In the genomic region with DNA sequence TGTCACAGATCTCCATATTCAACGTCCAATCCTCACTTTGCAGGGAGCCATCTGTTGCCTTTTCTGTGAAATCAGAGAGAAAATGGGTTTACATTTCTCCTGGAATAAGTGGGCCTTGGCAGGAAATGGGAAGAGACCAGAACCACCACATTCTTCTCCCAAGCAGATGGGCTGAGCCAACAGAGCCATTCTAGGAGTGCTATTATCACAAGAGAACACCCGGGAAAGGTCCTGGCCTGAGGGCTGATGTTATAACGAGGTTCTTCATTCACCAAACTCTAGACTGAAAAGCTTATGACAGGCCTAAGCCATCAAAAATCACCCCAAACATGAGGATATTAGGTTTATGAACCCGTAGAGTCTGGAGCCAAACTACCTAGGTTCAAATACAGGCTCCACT, we compare ENCODE assay signal across 18 cellular contexts.
DNase-seq lines count a peak whose midpoint lies in the region; ATAC-seq and TF ChIP-seq lines count a peak whose summit lies in the region.
"Had no signal": no experiment of that assay in that cellular context is flagged by ENCODE, and none has a peak within 500 bp of the region (broad histone marks: within the 10 kb centered on the region; RNA-seq: fewer than 3 reads in every experiment).

No MANE protein-coding gene starts in this region.

- no peaks in the 10 kb centered on the region for H3K27me3 Mint-ChIP-seq in nephron (ENCODE audit: low read depth)
- H3K27me3 Mint-ChIP-seq: B cell; CD4-positive, alpha-beta memory T cell; IgD-negative memory B cell had no signal

- peaks cover 18% of the 10 kb centered on the region for H3K36me3 Mint-ChIP-seq in nephron (ENCODE audit: low read depth)

- no peak for TF ChIP-seq POLR2A in thyroid gland (IDR thresholded peaks at IDR 0.05)

- no peak overlapping the region for H3K4me3 Mint-ChIP-seq in nephron
- H3K4me3 Mint-ChIP-seq: B cell; CD4-positive, alpha-beta memory T cell; H9; IgD-negative memory B cell had no signal

- peak; percentile 64 for DNase-seq in NCI-H1092 treated with DMSO at 0.1 percent for 48 hours (lab: John Stamatoyannopoulos, UW)
- DNase-seq in NCI-H1092 (lab: John Stamatoyannopoulos, UW), result no peak
- no peak for DNase-seq in WERI-Rb-1
- no peak for DNase-seq in thyroid gland
- no peak for DNase-seq in hippocampal formation (lab: John Stamatoyannopoulos, UW)
- DNase-seq: Calu3; CD4-positive, alpha-beta memory T cell; H9; NCI-H187; NCI-H446; NCI-H82; PC-3 had no signal

- H3K36me3 ChIP-seq in WERI-Rb-1 (no peaks in the 10 kb centered on the region), thyroid gland (no peaks in the 10 kb centered on the region)

- no peaks in the 10 kb centered on the region for H3K9me3 Mint-ChIP-seq in nephron
- H3K9me3 Mint-ChIP-seq: CD4-positive, alpha-beta memory T cell; IgD-negative memory B cell had no signal

- WGBS in thyroid gland, 2 donors, result 53 to 72% methylated on average over 4 of the region's 4 CpGs

- no peak for TF ChIP-seq CTCF in WERI-Rb-1 (IDR thresholded peaks at IDR 0.05; ENCODE audit: low read depth, low read length)
- no peak for TF ChIP-seq CTCF in nephron (IDR thresholded peaks at IDR 0.05; ENCODE audit: unreplicated experiment in 3 of 3)
- no peak for TF ChIP-seq CTCF in thyroid gland (IDR thresholded peaks at IDR 0.05)

- intact Hi-C loops in thyroid gland (cut with DNase I), result loop anchor here (10.0 kb wide), 1 partner anchor 67 kb away; the partner anchor contains the start of genes DRC3 and TOM1L2

- H3K4me3 ChIP-seq in WERI-Rb-1 (ENCODE audit: low read depth, low read length) (no peak overlapping the region), thyroid gland (replicated peaks in 1 of 3) (no peak overlapping the region)

- peaks cover 27% of the 10 kb centered on the region for H3K4me1 Mint-ChIP-seq in nephron
- H3K4me1 Mint-ChIP-seq: B cell, IgD-negative memory B cell had no signal

- H3K27ac Mint-ChIP-seq in nephron, result peak overlapping the region in 2 of 3 experiments; percentile 45 to 56
- H3K27ac Mint-ChIP-seq: B cell; CD4-positive, alpha-beta memory T cell; H9; IgD-negative memory B cell had no signal

- H3K27ac ChIP-seq in WERI-Rb-1, result peak overlapping the region; percentile 37; the same call in 1 of the 2 replicates
- peak overlapping the region; percentile 38 to 60 (median 54) for H3K27ac ChIP-seq in thyroid gland
- H3K27ac ChIP-seq: 22Rv1 had no signal

- H3K4me1 ChIP-seq in thyroid gland, result peaks cover 31 to 43% of the 10 kb centered on the region in 2 donors

- H3K27me3 ChIP-seq in WERI-Rb-1 (ENCODE audit: insufficient read depth, low read depth, severe bottlenecking), result no peaks in the 10 kb centered on the region
- H3K27me3 ChIP-seq in thyroid gland, result no peaks in the 10 kb centered on the region

- ATAC-seq in HG03520 (IDR thresholded peaks at IDR 0.05; ENCODE audit: unreplicated experiment) (no peak), GM21619 (IDR thresholded peaks at IDR 0.05; ENCODE audit: unreplicated experiment) (no peak)
- ATAC-seq: PC-3 had no signal

- no peaks in the 10 kb centered on the region for H3K9me3 ChIP-seq in WERI-Rb-1 (ENCODE audit: severe bottlenecking)
- no peaks in the 10 kb centered on the region for H3K9me3 ChIP-seq in thyroid gland
